Comparison of ENCODE assay signal across 18 cellular contexts in the genomic region with DNA sequence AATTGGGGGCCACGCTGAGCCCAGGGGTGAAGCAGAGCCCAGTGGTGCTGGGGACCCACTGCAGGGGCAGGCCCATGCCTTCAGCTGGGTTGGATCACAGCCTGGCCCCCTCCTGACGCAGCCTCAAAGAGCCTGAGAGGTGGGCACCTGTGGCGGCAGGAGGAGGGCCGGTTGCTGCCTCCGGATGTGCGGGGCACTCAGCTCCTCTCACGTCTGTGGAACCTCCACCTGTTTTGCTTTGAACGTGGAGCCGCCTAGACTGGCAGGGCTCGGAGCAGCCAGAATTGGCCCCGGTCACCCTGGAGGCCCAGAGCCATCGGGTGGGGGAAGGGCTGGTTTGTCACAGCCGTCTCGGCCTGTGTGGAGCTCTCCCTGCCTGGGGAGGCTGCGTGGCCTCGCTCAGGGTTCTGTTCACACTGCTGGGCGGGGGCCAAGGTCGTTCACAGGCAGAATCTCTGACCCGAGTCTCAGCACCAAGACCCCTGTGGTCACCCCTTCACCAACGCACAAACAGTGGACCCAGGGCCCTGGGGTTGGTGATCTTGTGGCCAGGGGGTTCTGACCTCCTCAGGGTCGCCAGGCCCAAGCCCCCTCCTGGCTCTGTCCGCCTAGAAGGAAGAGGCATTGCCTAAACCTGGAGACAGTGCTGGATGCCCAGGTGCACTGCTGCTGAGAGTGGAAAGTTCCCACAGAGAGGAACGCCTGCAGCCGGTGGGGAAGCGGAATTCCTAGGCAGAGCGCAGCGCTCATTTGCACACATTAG. TPM values are rescaled to one million over a fixed set of nuclear protein-coding genes. Genes with fewer than 3 reads are reported as not detected.
A peak's percentile ranks its signal among the peaks of the same experiment; 100 is the strongest.
DNase-seq lines count a peak whose midpoint lies in the region; ATAC-seq, FAIRE-seq and TF ChIP-seq lines count a peak whose summit lies in the region.
"Had no signal": no experiment of that assay in that cellular context is flagged by ENCODE, and none has a peak within 500 bp of the region (broad histone marks: within the 10 kb centered on the region; RNA-seq: fewer than 3 reads in every experiment).

No MANE protein-coding gene starts in this region.

- no peak for ATAC-seq in activated naive CD8-positive, alpha-beta T cell treated with anti-CD3 and anti-CD28 coated beads, Interleukin-2, amount 10 ng/mL, durations not matched to agents 7 days and 5 days (ENCODE audit: low read depth)
- no peak for ATAC-seq in activated naive CD8-positive, alpha-beta T cell treated with anti-CD3 and anti-CD28 coated beads, Interleukin-2, amount 50 U/mL, for 24 hours
- ATAC-seq in HepG2: peak; percentile 43
- peak; percentile 43 for ATAC-seq in sciatic nerve
- ATAC-seq in activated CD8-positive, alpha-beta T cell treated with anti-CD3 and anti-CD28 coated beads, Interleukin-2, amount 10 ng/mL, durations not matched to agents 7 days and 5 days: no peak
- ATAC-seq: A549 had no signal

- TF ChIP-seq EP300 in HepG2 (IDR thresholded peaks at IDR 0.05; ENCODE audit: low read depth in 2 of 2, low read length in 2 of 2) (no peak), HepG2 (CRISPR knock-in tag; IDR thresholded peaks at IDR 0.05; ENCODE audit: borderline replicate concordance) (no peak), stomach (IDR thresholded peaks at IDR 0.05) (no peak)

- H3K79me2 ChIP-seq in HepG2 (ENCODE audit: insufficient read depth, low read length): no peaks in the 10 kb centered on the region

- H3K36me3 ChIP-seq in HepG2 (replicated peaks in 1 of 2; ENCODE audit: control insufficient read depth in 1 of 2, insufficient read depth in 2 of 2, low read length in 2 of 2) (no peaks in the 10 kb centered on the region), stomach (no peaks in the 10 kb centered on the region)

- TF ChIP-seq RAD21 in HepG2 (CRISPR knock-in tag; IDR thresholded peaks at IDR 0.05): no peak

- H3K27me3 ChIP-seq in HepG2 (ENCODE audit: control insufficient read depth in 1 of 2, insufficient read depth in 2 of 2, low read length in 2 of 2) (peaks cover 8 to 31% of the 10 kb centered on the region in 2 experiments; a peak in 4 of 5 replicates), stomach (peaks cover 6 to 95% (median 41%) of the 10 kb centered on the region in 3 donors)

- H3K27me3 Mint-ChIP-seq in activated naive CD8-positive, alpha-beta T cell treated with anti-CD3 and anti-CD28 coated beads, Interleukin-2, amount 10 ng/mL, durations not matched to agents 7 days and 5 days: peaks cover 37% of the 10 kb centered on the region
- H3K27me3 Mint-ChIP-seq in activated naive CD8-positive, alpha-beta T cell treated with anti-CD3 and anti-CD28 coated beads, Interleukin-2, amount 50 U/mL, for 24 hours: peaks cover 40% of the 10 kb centered on the region
- H3K27me3 Mint-ChIP-seq in activated CD8-positive, alpha-beta T cell treated with anti-CD3 and anti-CD28 coated beads, Interleukin-2, amount 10 ng/mL, durations not matched to agents 7 days and 5 days (ENCODE audit: low read depth): peaks cover 32% of the 10 kb centered on the region

- FAIRE-seq in HepG2 (lab: Jason Lieb, UNC): no peak
- FAIRE-seq: A549, GM12891, H1 had no signal

- H4K20me1 ChIP-seq in HepG2 (ENCODE audit: insufficient read depth, low read length): no peaks in the 10 kb centered on the region

- no peaks in the 10 kb centered on the region for H3K9me3 ChIP-seq in HepG2 (ENCODE audit: low read length)
- no peaks in the 10 kb centered on the region for H3K9me3 ChIP-seq in stomach
- H3K9me3 ChIP-seq: A549 had no signal

- H3K27ac ChIP-seq in VCaP: peak overlapping the region; percentile 48; the same call in 1 of the 2 replicates
- peak overlapping the region; percentile 39 for H3K27ac ChIP-seq in HepG2 (ENCODE audit: extremely low read length, insufficient read depth, low read length)
- H3K27ac ChIP-seq in stomach: no peak overlapping the region
- H3K27ac ChIP-seq: A549, KMS-11, RWPE1 had no signal

- no peak overlapping the region for H3K27ac Mint-ChIP-seq in activated naive CD8-positive, alpha-beta T cell treated with anti-CD3 and anti-CD28 coated beads, Interleukin-2, amount 10 ng/mL, durations not matched to agents 7 days and 5 days
- H3K27ac Mint-ChIP-seq in activated naive CD8-positive, alpha-beta T cell treated with anti-CD3 and anti-CD28 coated beads, Interleukin-2, amount 50 U/mL, for 24 hours: no peak overlapping the region
- H3K27ac Mint-ChIP-seq in activated CD8-positive, alpha-beta T cell treated with anti-CD3 and anti-CD28 coated beads, Interleukin-2, amount 10 ng/mL, durations not matched to agents 7 days and 5 days: no peak overlapping the region
- H3K27ac Mint-ChIP-seq: CD4-positive, alpha-beta memory T cell had no signal

- no peaks in the 10 kb centered on the region for H3K36me3 Mint-ChIP-seq in activated naive CD8-positive, alpha-beta T cell treated with anti-CD3 and anti-CD28 coated beads, Interleukin-2, amount 10 ng/mL, durations not matched to agents 7 days and 5 days
- no peaks in the 10 kb centered on the region for H3K36me3 Mint-ChIP-seq in activated naive CD8-positive, alpha-beta T cell treated with anti-CD3 and anti-CD28 coated beads, Interleukin-2, amount 50 U/mL, for 24 hours (ENCODE audit: low read depth)
- no peaks in the 10 kb centered on the region for H3K36me3 Mint-ChIP-seq in activated CD8-positive, alpha-beta T cell treated with anti-CD3 and anti-CD28 coated beads, Interleukin-2, amount 10 ng/mL, durations not matched to agents 7 days and 5 days (ENCODE audit: low read depth)
- H3K36me3 Mint-ChIP-seq: CD4-positive, alpha-beta memory T cell had no signal

- POLR2A ChIA-PET in activated naive CD8-positive, alpha-beta T cell treated with anti-CD3 and anti-CD28 coated beads, Interleukin-2, amount 10 ng/mL, durations not matched to agents 7 days and 5 days (lab: Charles Lee): interaction anchor here (1.2 kb wide), 1 partner anchor 11 kb away, joined by 5 read pairs; no protein-coding TSS in a partner anchor
- POLR2A ChIA-PET in HepG2 (lab: Yijun Ruan, JAX): interaction anchor here (1.3 kb wide), 1 partner anchor 59 kb away, joined by 3 read pairs; no protein-coding TSS in a partner anchor
- POLR2A ChIA-PET in GM10248 (lab: Yijun Ruan, JAX): no interaction called here
- POLR2A ChIA-PET in activated CD8-positive, alpha-beta T cell treated with anti-CD3 and anti-CD28 coated beads, Interleukin-2, amount 10 ng/mL, durations not matched to agents 7 days and 5 days (lab: Charles Lee): no interaction called here

- no TSS peak for BruUV-seq in HepG2 (replicated peaks; lab: Mats Ljungman, UMichigan)

- 0% methylated on average over 7 of the region's 27 CpGs for WGBS in HepG2 (ENCODE audit: low lambda C conversion rate)
- 59 to 76% (median 69%) methylated on average over 15 to 27 of the region's 27 CpGs for WGBS in stomach, 5 donors

- no peak overlapping the region for H2AFZ ChIP-seq in HepG2 (ENCODE audit: low read length)

- H3K4me2 ChIP-seq in HepG2 (ENCODE audit: low read depth, low read length): peak overlapping the region; percentile 65
- H3K4me2 ChIP-seq: A549, KMS-11 had no signal

- H3K9ac ChIP-seq in HepG2 (ENCODE audit: insufficient read depth, low read depth, low read length): peak overlapping the region; percentile 11; the same call in 1 of the 2 replicates
- H3K9ac ChIP-seq: KMS-11 had no signal

- TF ChIP-seq POLR2A in HepG2 (IDR thresholded peaks at IDR 0.05; ENCODE audit: insufficient read depth in 1 of 2, low read depth in 2 of 2, low read length in 2 of 2) (no peak), stomach (IDR thresholded peaks at IDR 0.05) (no peak)

- no peak overlapping the region for H3K4me3 Mint-ChIP-seq in activated naive CD8-positive, alpha-beta T cell treated with anti-CD3 and anti-CD28 coated beads, Interleukin-2, amount 10 ng/mL, durations not matched to agents 7 days and 5 days
- no peak overlapping the region for H3K4me3 Mint-ChIP-seq in activated naive CD8-positive, alpha-beta T cell treated with anti-CD3 and anti-CD28 coated beads, Interleukin-2, amount 50 U/mL, for 24 hours
- no peak overlapping the region for H3K4me3 Mint-ChIP-seq in activated CD8-positive, alpha-beta T cell treated with anti-CD3 and anti-CD28 coated beads, Interleukin-2, amount 10 ng/mL, durations not matched to agents 7 days and 5 days
- H3K4me3 Mint-ChIP-seq: CD4-positive, alpha-beta memory T cell had no signal

- no peak for TF ChIP-seq CTCF in VCaP (conservative IDR thresholded peaks at IDR 0.05)
- TF ChIP-seq CTCF in HepG2 (CRISPR knock-in tag; IDR thresholded peaks at IDR 0.05): no peak
- TF ChIP-seq CTCF in stomach (IDR thresholded peaks at IDR 0.05): no peak
- no peak for TF ChIP-seq CTCF in GM10248 (IDR thresholded peaks at IDR 0.05; ENCODE audit: control extremely low read depth, extremely low read depth, low read depth, missing control alignments)

- CTCF ChIA-PET in HepG2 (lab: Yijun Ruan, JAX; ENCODE audit: low intra/inter-chr PET ratio, low total read pairs) (no interaction called here), GM10248 (lab: Yijun Ruan, JAX) (interaction anchor here (1.0 kb wide), 1 partner anchor 10 kb away, joined by 3 read pairs; no protein-coding TSS in a partner anchor)
- CTCF ChIA-PET in activated CD8-positive, alpha-beta T cell treated with anti-CD3 and anti-CD28 coated beads, Interleukin-2, amount 10 ng/mL, durations not matched to agents 7 days and 5 days (lab: Charles Lee): no interaction called here

- in situ Hi-C loops in HepG2 (cut with HindIII; ENCODE audit: extremely low pct_ligation_motif_present, low pct_unique_long_range_greater_than_20kb): no loop called here

- H3K4me1 Mint-ChIP-seq in activated naive CD8-positive, alpha-beta T cell treated with anti-CD3 and anti-CD28 coated beads, Interleukin-2, amount 10 ng/mL, durations not matched to agents 7 days and 5 days: peaks cover 15% of the 10 kb centered on the region
- peaks cover 21% of the 10 kb centered on the region for H3K4me1 Mint-ChIP-seq in activated naive CD8-positive, alpha-beta T cell treated with anti-CD3 and anti-CD28 coated beads, Interleukin-2, amount 50 U/mL, for 24 hours
- H3K4me1 Mint-ChIP-seq in activated CD8-positive, alpha-beta T cell treated with anti-CD3 and anti-CD28 coated beads, Interleukin-2, amount 10 ng/mL, durations not matched to agents 7 days and 5 days (ENCODE audit: low read depth): peaks cover 21% of the 10 kb centered on the region

- no peaks in the 10 kb centered on the region for H3K9me3 Mint-ChIP-seq in activated naive CD8-positive, alpha-beta T cell treated with anti-CD3 and anti-CD28 coated beads, Interleukin-2, amount 10 ng/mL, durations not matched to agents 7 days and 5 days
- no peaks in the 10 kb centered on the region for H3K9me3 Mint-ChIP-seq in activated naive CD8-positive, alpha-beta T cell treated with anti-CD3 and anti-CD28 coated beads, Interleukin-2, amount 50 U/mL, for 24 hours
- no peaks in the 10 kb centered on the region for H3K9me3 Mint-ChIP-seq in activated CD8-positive, alpha-beta T cell treated with anti-CD3 and anti-CD28 coated beads, Interleukin-2, amount 10 ng/mL, durations not matched to agents 7 days and 5 days (ENCODE audit: insufficient read depth)
- H3K9me3 Mint-ChIP-seq: CD4-positive, alpha-beta memory T cell had no signal

- H3K4me1 ChIP-seq in HepG2 (ENCODE audit: insufficient read depth, low read length): peaks cover 66% of the 10 kb centered on the region
- peaks cover 0 to 21% (median 12%) of the 10 kb centered on the region in 4 donors for H3K4me1 ChIP-seq in stomach
- H3K4me1 ChIP-seq: A549 had no signal

- H3K4me3 ChIP-seq in HepG2 (replicated peaks in 1 of 3; ENCODE audit: insufficient read depth in 1 of 3, low read depth in 2 of 3, low read length in 3 of 3): peak overlapping the region in 2 of 3 experiments; percentile 20 to 57; a peak in 4 of 6 replicates
- no peak overlapping the region for H3K4me3 ChIP-seq in stomach
- H3K4me3 ChIP-seq: A549 had no signal

- intact Hi-C loops in HepG2 (cut with micrococcal nuclease; ENCODE audit: unreplicated experiment): loop anchor here (10.0 kb wide), 1 partner anchor 81 kb away; the partner anchor contains the start of gene CEP72
- intact Hi-C loops in sciatic nerve (cut with DNase I): no loop called here
- intact Hi-C loops in stomach (cut with DNase I; ENCODE audit: low total_unique reads): no loop called here

- peak; percentile 29 for DNase-seq in activated naive CD8-positive, alpha-beta T cell treated with anti-CD3 and anti-CD28 coated beads, Interleukin-2, amount 10 ng/mL, durations not matched to agents 7 days and 5 days
- DNase-seq in activated naive CD8-positive, alpha-beta T cell treated with anti-CD3 and anti-CD28 coated beads, Interleukin-2, amount 50 U/mL, for 24 hours: no peak
- DNase-seq in HepG2 (ENCODE audit: low spot score) (no peak), sciatic nerve (ENCODE audit: low spot score) (peak; percentile 73), stomach (no peak), GM10248 (ENCODE audit: extremely low spot score) (no peak)
- no peak for DNase-seq in activated CD8-positive, alpha-beta T cell treated with anti-CD3 and anti-CD28 coated beads, Interleukin-2, amount 10 ng/mL, durations not matched to agents 7 days and 5 days
- DNase-seq: CD4-positive, alpha-beta memory T cell; DMS79; NCI-H2227 treated with DMSO at 0.1 percent for 48 hours; NCI-H524 treated with DMSO at 0.1 percent for 48 hours; NK-92 treated with Interleukin-12 subunit alpha and Interleukin-12 subunit beta, amount 100 ng/mL, for 24 hours had no signal

RNA-seq across cellular contexts. Expression of gene SLC9A3, which starts 9.2 kb away (rescaled TPM):
- total RNA-seq in activated naive CD8-positive, alpha-beta T cell treated with anti-CD3 and anti-CD28 coated beads, Interleukin-2, amount 10 ng/mL, durations not matched to agents 7 days and 5 days: 1 to 10 TPM; 2.0 to 2.3 TPM
- total RNA-seq in HepG2 (2016; rRNA removed; fragmentation: Illumina TruSeq; extraction: Trizol) (1.2 and 1.8 TPM in 2 replicates), sciatic nerve (12.3 TPM), stomach (100 to 1,000 TPM in 2 of 5 donors, 10 to 100 TPM in 2, 1 to 10 TPM in 1; 7.8 to 142 (median 68.0) TPM)
- 0.30 and 0.35 TPM in 2 replicates for total RNA-seq in HepG2 (2016; cell fraction: cytosol; rRNA removed; fragmentation: Illumina TruSeq; extraction: Trizol; ENCODE audit: low read depth)
- 1.3 and 1.6 TPM in 2 replicates for total RNA-seq in HepG2 (2016; cell fraction: insoluble cytoplasmic fraction; rRNA removed; fragmentation: Illumina TruSeq; extraction: Trizol)
- 1.5 and 1.9 TPM in 2 replicates for total RNA-seq in HepG2 (2016; cell fraction: membrane; rRNA removed; fragmentation: Illumina TruSeq; extraction: Trizol)
- total RNA-seq in HepG2 (2016; cell fraction: nucleus; rRNA removed; fragmentation: Illumina TruSeq; extraction: Trizol): 1.1 and 1.2 TPM in 2 replicates
- polyA plus RNA-seq in HepG2 (2011; rRNA removed) (1.5 and 1.9 TPM in 2 replicates), stomach (10 to 100 TPM in 1 of 3 donors, 1 to 10 TPM in 2; 2.7 to 15.7 (median 5.9) TPM)
- polyA plus RNA-seq in HepG2 (2011; cell fraction: cytosol; rRNA removed): 1.4 TPM in 2 replicates
- 2.2 and 2.4 TPM in 2 replicates for polyA plus RNA-seq in HepG2 (2011; cell fraction: nucleus; rRNA removed)
- polyA plus RNA-seq in HepG2 (2012): 1.1 and 1.4 TPM in 2 replicates
- 0.37 and 0.43 TPM in 2 replicates for polyA plus RNA-seq in HepG2 (2016; cell fraction: cytosol; fragmentation: Illumina TruSeq; extraction: Trizol; ENCODE audit: low read depth)
- polyA plus RNA-seq in HepG2 (2016; cell fraction: insoluble cytoplasmic fraction; fragmentation: Illumina TruSeq; extraction: Trizol; ENCODE audit: low read depth): 1.7 and 1.8 TPM in 2 replicates
- 1.4 and 1.6 TPM in 2 replicates for polyA plus RNA-seq in HepG2 (2016; cell fraction: membrane; fragmentation: Illumina TruSeq; extraction: Trizol; ENCODE audit: low read depth)
- 1.9 and 2.4 TPM in 2 replicates for polyA plus RNA-seq in HepG2 (2016; cell fraction: nucleus; fragmentation: Illumina TruSeq; extraction: Trizol; ENCODE audit: insufficient read depth, low read depth)
- polyA minus RNA-seq in HepG2 (2011; rRNA and poly(A)+ RNA removed; ENCODE audit: low replicate concordance): 0.76 and 1.0 TPM in 2 replicates
- polyA minus RNA-seq in HepG2 (2011; cell fraction: cytosol; rRNA and poly(A)+ RNA removed): 0.35 and 0.49 TPM in 2 replicates
- polyA minus RNA-seq in HepG2 (2011; cell fraction: nucleus; rRNA and poly(A)+ RNA removed): 0.99 and 1.0 TPM in 2 replicates
- 1 to 10 TPM; 1.6 to 1.9 TPM for total RNA-seq in activated CD8-positive, alpha-beta T cell treated with anti-CD3 and anti-CD28 coated beads, Interleukin-2, amount 10 ng/mL, durations not matched to agents 7 days and 5 days

Comparison
In these comparisons a context has a peak if more than half of its experiments do, and no peak if none do; other contexts are left out.
1. DNase-seq: peak in activated naive CD8-positive, alpha-beta T cell treated with anti-CD3 and anti-CD28 coated beads, Interleukin-2, amount 10 ng/mL, durations not matched to agents 7 days and 5 days (single experiment) and sciatic nerve (single experiment); none in activated naive CD8-positive, alpha-beta T cell treated with anti-CD3 and anti-CD28 coated beads, Interleukin-2, amount 50 U/mL, for 24 hours (single experiment), HepG2 (single experiment), stomach (single experiment), GM10248 (single experiment) and activated CD8-positive, alpha-beta T cell treated with anti-CD3 and anti-CD28 coated beads, Interleukin-2, amount 10 ng/mL, durations not matched to agents 7 days and 5 days (single experiment).
2. ATAC-seq: peak in HepG2 (single experiment) and sciatic nerve (single experiment); none in activated naive CD8-positive, alpha-beta T cell treated with anti-CD3 and anti-CD28 coated beads, Interleukin-2, amount 10 ng/mL, durations not matched to agents 7 days and 5 days (single experiment), activated naive CD8-positive, alpha-beta T cell treated with anti-CD3 and anti-CD28 coated beads, Interleukin-2, amount 50 U/mL, for 24 hours (single experiment) and activated CD8-positive, alpha-beta T cell treated with anti-CD3 and anti-CD28 coated beads, Interleukin-2, amount 10 ng/mL, durations not matched to agents 7 days and 5 days (single experiment).
3. H3K27ac ChIP-seq: peak in VCaP (single experiment) and HepG2 (single experiment); none in stomach (0 of 5).
4. H3K4me3 ChIP-seq: peak in HepG2 (2 of 3); none in stomach (0 of 4).
5. POLR2A ChIA-PET loops: an anchor here in activated naive CD8-positive, alpha-beta T cell treated with anti-CD3 and anti-CD28 coated beads, Interleukin-2, amount 10 ng/mL, durations not matched to agents 7 days and 5 days (1.2 kb wide) and HepG2 (1.3 kb wide); none called in GM10248 and activated CD8-positive, alpha-beta T cell treated with anti-CD3 and anti-CD28 coated beads, Interleukin-2, amount 10 ng/mL, durations not matched to agents 7 days and 5 days.